ENCODE assay signal across 17 cellular contexts in the genomic region with DNA sequence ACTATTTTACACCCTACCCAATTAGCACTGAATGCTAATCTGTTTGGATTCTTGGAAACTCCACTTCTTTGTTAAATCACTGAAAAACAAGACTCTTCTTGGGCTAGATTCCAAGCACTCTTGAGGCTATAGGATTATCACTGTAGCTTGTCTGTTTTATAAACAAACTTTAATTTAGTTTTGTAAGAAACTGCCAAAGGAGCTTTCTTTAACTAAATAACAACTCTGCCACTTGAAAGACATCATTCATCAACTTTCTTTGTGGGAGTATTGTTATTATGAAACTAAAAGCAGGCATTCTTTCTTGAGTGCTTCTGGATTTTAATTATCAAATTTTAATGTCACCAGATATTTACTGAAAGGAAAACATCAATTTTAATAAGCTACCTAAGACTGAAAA.
DNase-seq lines count a peak whose midpoint lies in the region; ATAC-seq and TF ChIP-seq lines count a peak whose summit lies in the region.
"Had no signal": no experiment of that assay in that cellular context is flagged by ENCODE, and none has a peak within 500 bp of the region (broad histone marks: within the 10 kb centered on the region; RNA-seq: fewer than 3 reads in every experiment).

No MANE protein-coding gene starts in this region.

- H3K9me3 Mint-ChIP-seq in activated naive CD4-positive, alpha-beta T cell treated with anti-CD3 and anti-CD28 coated beads, Interleukin-2, amount 50 U/mL, for 24 hours = no peaks in the 10 kb centered on the region
- H3K9me3 Mint-ChIP-seq in central memory CD8-positive, alpha-beta T cell = no peaks in the 10 kb centered on the region
- no peaks in the 10 kb centered on the region for H3K9me3 Mint-ChIP-seq in nephron
- H3K9me3 Mint-ChIP-seq: IgD-negative memory B cell had no signal

- H3K36me3 Mint-ChIP-seq in activated naive CD4-positive, alpha-beta T cell treated with anti-CD3 and anti-CD28 coated beads, Interleukin-2, amount 50 U/mL, for 24 hours = peaks cover 31% of the 10 kb centered on the region
- peaks cover 28% of the 10 kb centered on the region for H3K36me3 Mint-ChIP-seq in central memory CD8-positive, alpha-beta T cell (ENCODE audit: insufficient read depth)
- peaks cover 42% of the 10 kb centered on the region for H3K36me3 Mint-ChIP-seq in nephron (ENCODE audit: low read depth)

- H3K27me3 Mint-ChIP-seq in activated naive CD4-positive, alpha-beta T cell treated with anti-CD3 and anti-CD28 coated beads, Interleukin-2, amount 50 U/mL, for 24 hours = no peaks in the 10 kb centered on the region
- H3K27me3 Mint-ChIP-seq in central memory CD8-positive, alpha-beta T cell = no peaks in the 10 kb centered on the region
- no peaks in the 10 kb centered on the region for H3K27me3 Mint-ChIP-seq in nephron (ENCODE audit: low read depth)
- H3K27me3 Mint-ChIP-seq: IgD-negative memory B cell had no signal

- no peak overlapping the region for H3K4me3 Mint-ChIP-seq in activated naive CD4-positive, alpha-beta T cell treated with anti-CD3 and anti-CD28 coated beads, Interleukin-2, amount 50 U/mL, for 24 hours
- no peak overlapping the region for H3K4me3 Mint-ChIP-seq in central memory CD8-positive, alpha-beta T cell
- no peak overlapping the region for H3K4me3 Mint-ChIP-seq in nephron
- H3K4me3 Mint-ChIP-seq: IgD-negative memory B cell had no signal

- no peak for TF ChIP-seq CTCF in nephron (IDR thresholded peaks at IDR 0.05; ENCODE audit: unreplicated experiment in 3 of 3)

- H3K4me1 Mint-ChIP-seq in activated naive CD4-positive, alpha-beta T cell treated with anti-CD3 and anti-CD28 coated beads, Interleukin-2, amount 50 U/mL, for 24 hours = peaks cover 72% of the 10 kb centered on the region
- H3K4me1 Mint-ChIP-seq in central memory CD8-positive, alpha-beta T cell = peaks cover 54% of the 10 kb centered on the region
- peaks cover 60% of the 10 kb centered on the region for H3K4me1 Mint-ChIP-seq in nephron

- no peak for DNase-seq in activated naive CD4-positive, alpha-beta T cell treated with anti-CD3 and anti-CD28 coated beads, Interleukin-2, amount 50 U/mL, for 16 hours
- DNase-seq in NCI-H69 (lab: John Stamatoyannopoulos, UW) (peak; percentile 26), NCI-H2029 treated with DMSO at 0.1 percent for 48 hours (lab: John Stamatoyannopoulos, UW) (no peak), NCI-H82 (lab: John Stamatoyannopoulos, UW) (no peak)
- no peak for DNase-seq in central memory CD8-positive, alpha-beta T cell (ENCODE audit: low spot score in 2 of 2)
- no peak for DNase-seq in stimulated activated CD4-positive, alpha-beta T cell treated with anti-CD3 and anti-CD28 coated beads, Interleukin-15, amount 100 ng/mL, for 24 hours
- DNase-seq: Caco-2, DMS53, HCEC 1CT, NCI-H1092, NCI-H1694, NCI-H345, NCI-H748 treated with DMSO at 0.1 percent for 48 hours, PC-9 had no signal

- H3K27ac Mint-ChIP-seq in activated naive CD4-positive, alpha-beta T cell treated with anti-CD3 and anti-CD28 coated beads, Interleukin-2, amount 50 U/mL, for 24 hours = peak overlapping the region; percentile 70
- peak overlapping the region; percentile 76 for H3K27ac Mint-ChIP-seq in central memory CD8-positive, alpha-beta T cell (ENCODE audit: low read depth)
- H3K27ac Mint-ChIP-seq in nephron = peak overlapping the region; percentile 74 to 86 (median 86)
- H3K27ac Mint-ChIP-seq: IgD-negative memory B cell had no signal

- peak; percentile 28 for ATAC-seq in central memory CD8-positive, alpha-beta T cell (replicated peaks; ENCODE audit: extremely low read depth, poor library complexity, severe bottlenecking)
